Comparison of ENCODE assay signal across 12 cellular contexts in genomic region chr18:72160504-72161445, GRCh38.
DNase-seq lines count a peak whose midpoint lies in the region; ATAC-seq and TF ChIP-seq lines count a peak whose summit lies in the region.
"Had no signal": no experiment of that assay in that cellular context is flagged by ENCODE, and none has a peak within 500 bp of the region (broad histone marks: within the 10 kb centered on the region; RNA-seq: fewer than 3 reads in every experiment).

No MANE protein-coding gene starts in this region.

- no peaks in the 10 kb centered on the region for H3K36me3 ChIP-seq in KMS-11 (ENCODE audit: insufficient read depth)
- no peaks in the 10 kb centered on the region for H3K36me3 ChIP-seq in esophagus squamous epithelium

- H3K27me3 ChIP-seq in KMS-11 (ENCODE audit: insufficient read depth, low read depth) (no peaks in the 10 kb centered on the region), esophagus squamous epithelium (no peaks in the 10 kb centered on the region)

- CTCF ChIA-PET in activated B cell treated with CpG ODN at 0.5 μM for 24 hours (lab: Charles Lee): no interaction called here

- H3K9me3 Mint-ChIP-seq in activated B cell treated with CpG ODN at 0.5 μM for 24 hours: peaks cover 2% of the 10 kb centered on the region
- H3K9me3 Mint-ChIP-seq in mesothelial cell of epicardium: no peaks in the 10 kb centered on the region

- H3K4me1 ChIP-seq in KMS-11 (ENCODE audit: low read depth, poor library complexity, severe bottlenecking) (peaks cover 42% of the 10 kb centered on the region), esophagus squamous epithelium (no peaks in the 10 kb centered on the region)

- POLR2A ChIA-PET in activated B cell treated with CpG ODN at 0.5 μM for 24 hours (lab: Charles Lee): no interaction called here

- H3K9me3 ChIP-seq in esophagus squamous epithelium: no peaks in the 10 kb centered on the region

- intact Hi-C loops in activated B cell treated with CpG ODN at 0.5 μM for 24 hours (cut with micrococcal nuclease) (no loop called here), esophagus squamous epithelium (cut with DNase I) (no loop called here)

- H3K4me2 ChIP-seq in KMS-11: peak overlapping the region; percentile 77

- H3K27ac ChIP-seq in KMS-11: peak overlapping the region; percentile 85
- H3K27ac ChIP-seq in esophagus squamous epithelium: no peak overlapping the region
- H3K27ac ChIP-seq: SK-N-MC had no signal

- peak overlapping the region; percentile 74 for H2AFZ ChIP-seq in KMS-11 (ENCODE audit: low read depth)

- WGBS in esophagus squamous epithelium, 2 donors: 30 to 37% methylated on average over 5 of the region's 5 CpGs

- no peak for TF ChIP-seq CTCF in KMS-11 (conservative IDR thresholded peaks at IDR 0.05; ENCODE audit: low read depth, low read length)
- no peak for TF ChIP-seq CTCF in activated B cell treated with CpG ODN at 0.5 μM for 24 hours (IDR thresholded peaks at IDR 0.05)
- no peak for TF ChIP-seq CTCF in mesothelial cell of epicardium (IDR thresholded peaks at IDR 0.05; ENCODE audit: unreplicated experiment)
- no peak for TF ChIP-seq CTCF in esophagus squamous epithelium (IDR thresholded peaks at IDR 0.05)

- H3K79me2 ChIP-seq in KMS-11 (ENCODE audit: insufficient read depth, low read depth): no peaks in the 10 kb centered on the region

- H3K9ac ChIP-seq in KMS-11: peak overlapping the region; percentile 69

- H3K27ac Mint-ChIP-seq in activated B cell treated with CpG ODN at 0.5 μM for 24 hours (peak overlapping the region; percentile 39), mesothelial cell of epicardium (no peak overlapping the region)

- DNase-seq in activated B cell treated with CpG ODN at 0.5 μM for 24 hours (no peak), mesothelial cell of epicardium (ENCODE audit: low spot score in 2 of 2, unreplicated experiment in 2 of 2) (no peak), esophagus squamous epithelium (lab: John Stamatoyannopoulos, UW) (no peak), dedifferentiated amniotic fluid mesenchymal stem cell (ENCODE audit: extremely low spot score) (no peak)
- DNase-seq: amygdala, NCI-H1694 treated with DMSO at 0.1 percent for 48 hours, trophoblast cell had no signal

- TF ChIP-seq POLR2A in esophagus squamous epithelium (IDR thresholded peaks at IDR 0.05): no peak

- no peaks in the 10 kb centered on the region for H3K36me3 Mint-ChIP-seq in activated B cell treated with CpG ODN at 0.5 μM for 24 hours (ENCODE audit: low read depth)
- no peaks in the 10 kb centered on the region for H3K36me3 Mint-ChIP-seq in mesothelial cell of epicardium

- H3K4me3 Mint-ChIP-seq in activated B cell treated with CpG ODN at 0.5 μM for 24 hours: peak overlapping the region; percentile 37
- no peak overlapping the region for H3K4me3 Mint-ChIP-seq in mesothelial cell of epicardium

- H3K4me1 Mint-ChIP-seq in activated B cell treated with CpG ODN at 0.5 μM for 24 hours (peaks cover 7% of the 10 kb centered on the region), mesothelial cell of epicardium (no peaks in the 10 kb centered on the region)

- H3K4me3 ChIP-seq in KMS-11 (IDR thresholded peaks at IDR 0.05; ENCODE audit: insufficient read depth, low read depth, low read length) (no peak overlapping the region), esophagus squamous epithelium (no peak overlapping the region)
- H3K4me3 ChIP-seq: SK-N-MC had no signal

- ATAC-seq in GM18499 (IDR thresholded peaks at IDR 0.05; ENCODE audit: insufficient read depth, unreplicated experiment) (peak; percentile 50), GM21786 (IDR thresholded peaks at IDR 0.05; ENCODE audit: unreplicated experiment) (peak; percentile 90), activated B cell treated with CpG ODN at 0.5 μM for 24 hours (ENCODE audit: low read depth) (peak; percentile 56), HG03025 (IDR thresholded peaks at IDR 0.05; ENCODE audit: low FRiP score, unreplicated experiment) (no peak)

- no peaks in the 10 kb centered on the region for H3K27me3 Mint-ChIP-seq in activated B cell treated with CpG ODN at 0.5 μM for 24 hours
- H3K27me3 Mint-ChIP-seq in mesothelial cell of epicardium (ENCODE audit: low read depth): no peaks in the 10 kb centered on the region

- no peaks in the 10 kb centered on the region for H4K20me1 ChIP-seq in KMS-11 (ENCODE audit: insufficient read depth)
